Comparison of ENCODE assay signal across 14 cellular contexts in the genomic region with DNA sequence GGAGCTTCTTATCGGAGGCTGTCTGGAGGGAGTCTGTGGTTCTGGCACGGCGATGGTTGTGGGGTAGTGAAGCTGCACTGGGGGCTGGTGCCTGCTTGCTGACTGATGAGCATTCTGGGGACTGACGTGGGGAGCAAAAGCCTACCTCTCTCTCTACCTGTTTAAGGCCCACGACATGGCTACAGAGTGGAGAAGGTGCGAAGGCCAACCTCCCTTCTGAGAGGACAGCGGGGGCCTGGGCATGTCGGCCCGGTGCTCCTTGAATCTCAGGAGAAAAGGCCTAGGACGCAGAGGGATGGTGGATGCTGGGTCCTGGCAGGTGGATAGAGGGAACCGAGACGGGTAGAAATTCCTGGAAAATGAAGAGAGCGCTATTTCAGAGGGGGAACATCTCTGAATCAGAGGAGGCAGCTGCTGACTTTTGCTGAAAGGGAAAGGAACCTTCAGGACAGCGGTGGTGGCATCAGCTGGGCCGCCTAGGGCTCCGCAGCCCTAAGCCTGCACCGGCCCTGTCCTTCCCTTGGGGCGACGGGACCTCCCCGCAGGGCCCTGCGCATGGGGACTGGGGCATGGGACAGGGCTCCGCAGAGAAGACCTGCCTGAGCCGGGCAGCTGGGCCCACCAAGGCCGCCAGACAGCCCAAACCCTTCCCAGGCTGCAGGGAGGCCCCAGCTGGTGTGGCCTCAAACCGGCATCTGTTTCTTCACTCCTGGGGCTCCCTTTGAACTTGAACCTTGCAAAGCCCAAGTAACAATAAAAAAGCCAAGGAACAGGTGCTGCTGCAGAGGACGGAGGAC. TPM values are rescaled to one million over a fixed set of nuclear protein-coding genes. Genes with fewer than 3 reads are reported as not detected.
DNase-seq lines count a peak whose midpoint lies in the region; ATAC-seq and TF ChIP-seq lines count a peak whose summit lies in the region.
"Had no signal": no experiment of that assay in that cellular context is flagged by ENCODE, and none has a peak within 500 bp of the region (broad histone marks: within the 10 kb centered on the region; RNA-seq: fewer than 3 reads in every experiment).

No MANE protein-coding gene starts in this region.

- no peak overlapping the region for H3K4me3 ChIP-seq in right atrium auricular region
- no peak overlapping the region for H3K4me3 ChIP-seq in heart left ventricle
- no peak overlapping the region for H3K4me3 ChIP-seq in esophagus muscularis mucosa
- no peak overlapping the region for H3K4me3 ChIP-seq in trophoblast cell (ENCODE audit: low read depth, low read length)
- H3K4me3 ChIP-seq in lower lobe of right lung: no peak overlapping the region
- H3K4me3 ChIP-seq: A549, prostate gland had no signal

- H2BK5ac ChIP-seq in trophoblast cell (ENCODE audit: low read depth, low read length, poor library complexity): peak overlapping the region; percentile 97

- TF ChIP-seq POLR2A in heart left ventricle (IDR thresholded peaks at IDR 0.05) (no peak), esophagus muscularis mucosa (IDR thresholded peaks at IDR 0.05; ENCODE audit: low read depth) (no peak)

- H2BK120ac ChIP-seq in trophoblast cell (ENCODE audit: insufficient read depth, low read length, poor library complexity): peak overlapping the region; percentile 95

- peaks cover 0 to 37% of the 10 kb centered on the region in 2 donors for H3K4me1 ChIP-seq in right atrium auricular region
- H3K4me1 ChIP-seq in heart left ventricle: peaks cover 0 to 31% (median 6%) of the 10 kb centered on the region in 12 donors
- H3K4me1 ChIP-seq in esophagus muscularis mucosa: peaks cover 11 to 62% (median 57%) of the 10 kb centered on the region in 4 donors
- peaks cover 48 to 58% of the 10 kb centered on the region in 2 experiments for H3K4me1 ChIP-seq in trophoblast cell (ENCODE audit: control insufficient read depth in 1 of 2, insufficient read depth in 2 of 2, low read length in 2 of 2)
- peaks cover 14% of the 10 kb centered on the region for H3K4me1 ChIP-seq in lower lobe of right lung
- H3K4me1 ChIP-seq: A549, prostate gland had no signal

- H3K27me3 ChIP-seq in right atrium auricular region: no peaks in the 10 kb centered on the region
- H3K27me3 ChIP-seq in heart left ventricle: no peaks in the 10 kb centered on the region
- no peaks in the 10 kb centered on the region for H3K27me3 ChIP-seq in esophagus muscularis mucosa
- H3K27me3 ChIP-seq in trophoblast cell (ENCODE audit: insufficient read depth, low read length): no peaks in the 10 kb centered on the region
- H3K27me3 ChIP-seq in lower lobe of right lung (ENCODE audit: low read depth): no peaks in the 10 kb centered on the region

- H4K12ac ChIP-seq in trophoblast cell (ENCODE audit: low read depth, low read length): peak overlapping the region; percentile 86

- H2AFZ ChIP-seq in trophoblast cell (ENCODE audit: insufficient read depth, low read length, poor library complexity): peak overlapping the region; percentile 74

- H3K14ac ChIP-seq in trophoblast cell (ENCODE audit: low read length): peak overlapping the region; percentile 96

- ATAC-seq in heart left ventricle: no peak
- no peak for ATAC-seq in lower lobe of right lung
- ATAC-seq in GM18870 (IDR thresholded peaks at IDR 0.05; ENCODE audit: unreplicated experiment): no peak
- no peak for ATAC-seq in GM21390 (IDR thresholded peaks at IDR 0.05; ENCODE audit: unreplicated experiment)

- H3K18ac ChIP-seq in trophoblast cell (ENCODE audit: low read length): peak overlapping the region; percentile 94

- intact Hi-C loops in heart left ventricle (cut with DNase I) (no loop called here), esophagus muscularis mucosa (cut with DNase I) (no loop called here), lower lobe of right lung (cut with DNase I) (no loop called here)

- H3K4me2 ChIP-seq in trophoblast cell (ENCODE audit: low read length): no peak overlapping the region
- H3K4me2 ChIP-seq: A549 had no signal

- no peak for DNase-seq in right atrium auricular region (ENCODE audit: low spot score)
- DNase-seq in heart left ventricle: no peak
- no peak for DNase-seq in esophagus muscularis mucosa (ENCODE audit: extremely low spot score)
- DNase-seq in trophoblast cell: no peak
- DNase-seq in lower lobe of right lung: no peak
- no peak for DNase-seq in SHP77 (lab: John Stamatoyannopoulos, UW)
- DNase-seq: activated naive CD8-positive, alpha-beta T cell treated with anti-CD3 and anti-CD28 coated beads, Interleukin-2, amount 10 ng/mL, durations not matched to agents 7 days and 5 days; COR-L47; NCI-H2227 treated with DMSO at 0.1 percent for 48 hours; WERI-Rb-1 had no signal

- peaks cover 70% of the 10 kb centered on the region for H3K79me1 ChIP-seq in trophoblast cell (ENCODE audit: low read length)

- WGBS in heart left ventricle, 4 donors: 90 to 95% (median 94%) methylated on average over 23 to 26 of the region's 26 CpGs
- 92% methylated on average over 19 of the region's 26 CpGs for WGBS in esophagus muscularis mucosa
- no CpG with 5 or more reads among the region's 26 CpGs for WGBS in trophoblast cell (ENCODE audit: extremely low coverage, insufficient coverage, insufficient read length)

- TF ChIP-seq CTCF in right atrium auricular region (IDR thresholded peaks at IDR 0.05): no peak
- no peak for TF ChIP-seq CTCF in heart left ventricle (IDR thresholded peaks at IDR 0.05)
- no peak for TF ChIP-seq CTCF in esophagus muscularis mucosa (IDR thresholded peaks at IDR 0.05)
- no peak for TF ChIP-seq CTCF in lower lobe of right lung (IDR thresholded peaks at IDR 0.05)

- TF ChIP-seq EP300 in esophagus muscularis mucosa (IDR thresholded peaks at IDR 0.05): no peak

- H4K8ac ChIP-seq in trophoblast cell (ENCODE audit: low read depth, low read length): peak overlapping the region; percentile 76

- peak overlapping the region; percentile 100 for H2AK5ac ChIP-seq in trophoblast cell (ENCODE audit: low read length)

- H3K36me3 ChIP-seq in right atrium auricular region (no peaks in the 10 kb centered on the region), heart left ventricle (no peaks in the 10 kb centered on the region), esophagus muscularis mucosa (no peaks in the 10 kb centered on the region), trophoblast cell (ENCODE audit: control insufficient read depth in 1 of 2, insufficient read depth in 2 of 2, low read length in 2 of 2) (no peaks in the 10 kb centered on the region), lower lobe of right lung (no peaks in the 10 kb centered on the region)
- H3K36me3 ChIP-seq: prostate gland, WERI-Rb-1 had no signal

- H4K91ac ChIP-seq in trophoblast cell (ENCODE audit: low read depth, low read length): peak overlapping the region; percentile 98

- H3K27ac ChIP-seq in right atrium auricular region (peak overlapping the region; percentile 59 to 74), heart left ventricle (peak overlapping the region in 4 of 12 donors; percentile 19 to 75 (median 68)), esophagus muscularis mucosa (replicated peaks in 1 of 4) (peak overlapping the region; percentile 71 to 84 (median 76)), trophoblast cell (ENCODE audit: low read depth, low read length) (peak overlapping the region; percentile 91), lower lobe of right lung (no peak overlapping the region)
- H3K27ac ChIP-seq: A549, WERI-Rb-1 had no signal

- peaks cover 12% of the 10 kb centered on the region for H3K79me2 ChIP-seq in trophoblast cell (ENCODE audit: control insufficient read depth, insufficient read depth, low read length, poor library complexity)

- peak overlapping the region; percentile 93 for H3K4ac ChIP-seq in trophoblast cell (ENCODE audit: low read depth, low read length)

- no peaks in the 10 kb centered on the region for H3K9me3 ChIP-seq in right atrium auricular region
- H3K9me3 ChIP-seq in heart left ventricle: no peaks in the 10 kb centered on the region
- no peaks in the 10 kb centered on the region for H3K9me3 ChIP-seq in esophagus muscularis mucosa
- H3K9me3 ChIP-seq in trophoblast cell (ENCODE audit: insufficient read depth, low read depth, low read length): no peaks in the 10 kb centered on the region
- H3K9me3 ChIP-seq in lower lobe of right lung: no peaks in the 10 kb centered on the region
- H3K9me3 ChIP-seq: A549, prostate gland had no signal

- no peak overlapping the region for H3K23ac ChIP-seq in trophoblast cell (ENCODE audit: low read length)

- H2BK12ac ChIP-seq in trophoblast cell (ENCODE audit: low read length): peak overlapping the region; percentile 99

- H3K9ac ChIP-seq in trophoblast cell (ENCODE audit: low read length): no peak overlapping the region

RNA-seq across cellular contexts. Expression of a gene that starts 35.0 kb away (rescaled TPM):
- 10 to 100 TPM; 37.4 to 42.4 TPM for total RNA-seq in right atrium auricular region
- total RNA-seq in heart left ventricle: 10 to 100 TPM in 3 of 9 donors, 1 to 10 TPM in 6; 4.2 to 41.9 (median 8.0) TPM
- 10 to 100 TPM in 1 of 2 donors, 1 to 10 TPM in 1; 3.8 to 11.1 TPM for polyA plus RNA-seq in heart left ventricle
- 100 to 1,000 TPM in 1 of 4 donors, 10 to 100 TPM in 3; 20.3 to 126 (median 31.7) TPM for total RNA-seq in esophagus muscularis mucosa
- polyA plus RNA-seq in trophoblast cell (2013): 0.58 and 0.63 TPM in 2 replicates
- 7.2 TPM for total RNA-seq in lower lobe of right lung
- total RNA-seq: activated naive CD8-positive, alpha-beta T cell treated with anti-CD3 and anti-CD28 coated beads, Interleukin-2, amount 10 ng/mL, durations not matched to agents 7 days and 5 days had no signal
